In the genomic region with DNA sequence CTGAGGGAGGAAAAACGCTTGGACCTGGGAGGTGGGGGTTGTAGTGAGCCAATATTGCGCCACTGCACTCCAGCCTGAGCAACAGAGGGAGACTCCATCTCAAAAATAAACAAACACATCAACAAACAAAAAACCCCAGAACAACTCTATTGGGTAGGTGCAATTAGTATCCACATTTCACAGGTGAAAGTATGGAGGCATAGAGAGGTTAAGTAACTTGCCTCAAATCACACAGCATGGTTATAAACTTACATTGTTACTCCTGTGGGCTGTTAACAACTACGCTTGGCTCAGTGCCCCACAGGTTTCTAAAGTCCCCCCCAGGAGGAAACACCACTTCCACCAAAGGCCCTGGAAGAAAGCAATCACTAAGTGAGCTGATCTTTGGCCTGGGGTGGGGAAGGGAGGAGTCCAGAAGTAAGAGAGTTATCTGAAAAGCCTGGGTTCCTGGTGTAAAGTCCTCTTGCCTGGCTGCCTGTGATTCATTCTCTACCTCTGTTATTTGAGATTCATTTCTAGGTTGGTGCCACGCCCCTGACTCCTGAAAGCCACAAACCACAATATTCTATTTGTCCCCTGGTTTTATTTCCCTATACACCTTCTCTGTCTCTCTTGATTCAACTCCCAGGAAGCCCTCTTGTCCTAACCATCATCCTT, we compare ENCODE assay signal across 14 cellular contexts.
DNase-seq lines count a peak whose midpoint lies in the region; ATAC-seq and TF ChIP-seq lines count a peak whose summit lies in the region.
"Had no signal": no experiment of that assay in that cellular context is flagged by ENCODE, and none has a peak within 500 bp of the region (broad histone marks: within the 10 kb centered on the region; RNA-seq: fewer than 3 reads in every experiment).

No MANE protein-coding gene starts in this region.

- H3K9me2 ChIP-seq in Loucy (replicated peaks; ENCODE audit: low read depth, low read length) = no peaks in the 10 kb centered on the region

- peak; percentile 35 for ATAC-seq in activated naive CD8-positive, alpha-beta T cell treated with anti-CD3 and anti-CD28 coated beads, Interleukin-2, amount 10 ng/mL, durations not matched to agents 7 days and 5 days (ENCODE audit: low read depth)
- no peak for ATAC-seq in naive B cell (ENCODE audit: low read depth in 2 of 2)
- no peak for ATAC-seq in HG03025 (IDR thresholded peaks at IDR 0.05; ENCODE audit: low FRiP score, unreplicated experiment)
- ATAC-seq in GM19035 (IDR thresholded peaks at IDR 0.05; ENCODE audit: unreplicated experiment) = no peak

- H3K36me3 Mint-ChIP-seq in activated naive CD8-positive, alpha-beta T cell treated with anti-CD3 and anti-CD28 coated beads, Interleukin-2, amount 10 ng/mL, durations not matched to agents 7 days and 5 days = peaks cover 19% of the 10 kb centered on the region
- H3K36me3 Mint-ChIP-seq in naive B cell = no peaks in the 10 kb centered on the region

- intact Hi-C loops in lower leg skin (cut with DNase I; ENCODE audit: low total_unique reads) = no loop called here

- no peaks in the 10 kb centered on the region for H3K9me3 ChIP-seq in Loucy (ENCODE audit: insufficient read depth, low read depth, low read length)

- peaks cover 85% of the 10 kb centered on the region for H4K20me1 ChIP-seq in Loucy (ENCODE audit: insufficient read depth, low read length, poor library complexity, severe bottlenecking)

- POLR2A ChIA-PET in activated naive CD8-positive, alpha-beta T cell treated with anti-CD3 and anti-CD28 coated beads, Interleukin-2, amount 10 ng/mL, durations not matched to agents 7 days and 5 days (lab: Charles Lee) = no interaction called here

- peaks cover 99% of the 10 kb centered on the region for H3K79me2 ChIP-seq in Loucy (ENCODE audit: insufficient read depth, low read length)

- no peak overlapping the region for H3K4me3 ChIP-seq in Loucy (ENCODE audit: low read length, poor library complexity, severe bottlenecking)
- H3K4me3 ChIP-seq in lower leg skin (ENCODE audit: low read depth, poor library complexity, severe bottlenecking) = no peak overlapping the region
- H3K4me3 ChIP-seq: skin epidermis had no signal

- no peaks in the 10 kb centered on the region for H3K27me3 ChIP-seq in Loucy (ENCODE audit: insufficient read depth, low read length, poor library complexity, severe bottlenecking)

- WGBS in lower leg skin, 2 donors = 76 to 85% methylated on average over 4 of the region's 4 CpGs

- no peak for TF ChIP-seq POLR2A in lower leg skin (IDR thresholded peaks at IDR 0.05)

- peak overlapping the region; percentile 39 for H3K4me3 Mint-ChIP-seq in activated naive CD8-positive, alpha-beta T cell treated with anti-CD3 and anti-CD28 coated beads, Interleukin-2, amount 10 ng/mL, durations not matched to agents 7 days and 5 days
- peak overlapping the region in 4 of 8 donors; percentile 48 to 66 (median 57) for H3K4me3 Mint-ChIP-seq in naive B cell
- H3K4me3 Mint-ChIP-seq: memory B cell had no signal

- peak overlapping the region; percentile 52 for H3K27ac Mint-ChIP-seq in activated naive CD8-positive, alpha-beta T cell treated with anti-CD3 and anti-CD28 coated beads, Interleukin-2, amount 10 ng/mL, durations not matched to agents 7 days and 5 days
- peak overlapping the region in 4 of 6 donors; percentile 56 to 92 (median 84) for H3K27ac Mint-ChIP-seq in naive B cell
- H3K27ac Mint-ChIP-seq: memory B cell had no signal

- peaks cover 17% of the 10 kb centered on the region for H3K4me1 ChIP-seq in Loucy (ENCODE audit: insufficient read depth, low read length, poor library complexity, severe bottlenecking)

- TF ChIP-seq CTCF in Loucy (conservative IDR thresholded peaks at IDR 0.05; ENCODE audit: low read length) = no peak
- TF ChIP-seq CTCF in lower leg skin (IDR thresholded peaks at IDR 0.05) = no peak

- no peak overlapping the region for H3K9ac ChIP-seq in Loucy (ENCODE audit: low read depth, low read length, poor library complexity, severe bottlenecking)

- peaks cover 18% of the 10 kb centered on the region; the same call in 1 of the 2 replicates for H3K36me3 ChIP-seq in Loucy (ENCODE audit: insufficient read depth, low read length)

- no peak overlapping the region for H2AFZ ChIP-seq in Loucy (ENCODE audit: low read length)

- peaks cover 59% of the 10 kb centered on the region for H3K4me1 Mint-ChIP-seq in activated naive CD8-positive, alpha-beta T cell treated with anti-CD3 and anti-CD28 coated beads, Interleukin-2, amount 10 ng/mL, durations not matched to agents 7 days and 5 days
- peaks cover 56 to 85% (median 81%) of the 10 kb centered on the region in 3 donors for H3K4me1 Mint-ChIP-seq in naive B cell

- H3F3A ChIP-seq in Loucy (ENCODE audit: low read depth) = no peaks in the 10 kb centered on the region

- no peaks in the 10 kb centered on the region for H3K9me3 Mint-ChIP-seq in activated naive CD8-positive, alpha-beta T cell treated with anti-CD3 and anti-CD28 coated beads, Interleukin-2, amount 10 ng/mL, durations not matched to agents 7 days and 5 days
- no peaks in the 10 kb centered on the region for H3K9me3 Mint-ChIP-seq in naive B cell
- H3K9me3 Mint-ChIP-seq: memory B cell had no signal

- no peaks in the 10 kb centered on the region for H3K27me3 Mint-ChIP-seq in activated naive CD8-positive, alpha-beta T cell treated with anti-CD3 and anti-CD28 coated beads, Interleukin-2, amount 10 ng/mL, durations not matched to agents 7 days and 5 days
- H3K27me3 Mint-ChIP-seq in naive B cell = no peaks in the 10 kb centered on the region
- H3K27me3 Mint-ChIP-seq: memory B cell had no signal

- DNase-seq in NCI-H510A treated with DMSO at 0.1 percent for 48 hours (lab: John Stamatoyannopoulos, UW) (peak; percentile 65), NCI-H510A (lab: John Stamatoyannopoulos, UW) (no peak), naive B cell (no peak), lower leg skin (ENCODE audit: low spot score in 2 of 2) (no peak)
- DNase-seq in activated naive CD8-positive, alpha-beta T cell treated with anti-CD3 and anti-CD28 coated beads, Interleukin-2, amount 10 ng/mL, durations not matched to agents 7 days and 5 days = no peak
- DNase-seq: activated T-cell treated with anti-CD3 and anti-CD28 coated beads, Interleukin-2, amount 50 U/mL, for 1 hour; cortex of kidney; NCI-H226; stimulated activated CD8-positive, alpha-beta memory T cell treated with anti-CD3 and anti-CD28 coated beads, Interleukin-4, amount 100 ng/mL, for 48 hours had no signal

- peak overlapping the region; percentile 1 for H3K4me2 ChIP-seq in Loucy (ENCODE audit: low read depth, low read length, poor library complexity, severe bottlenecking)
